1 cellular context compared by ENCODE assay signal in the genomic region with DNA sequence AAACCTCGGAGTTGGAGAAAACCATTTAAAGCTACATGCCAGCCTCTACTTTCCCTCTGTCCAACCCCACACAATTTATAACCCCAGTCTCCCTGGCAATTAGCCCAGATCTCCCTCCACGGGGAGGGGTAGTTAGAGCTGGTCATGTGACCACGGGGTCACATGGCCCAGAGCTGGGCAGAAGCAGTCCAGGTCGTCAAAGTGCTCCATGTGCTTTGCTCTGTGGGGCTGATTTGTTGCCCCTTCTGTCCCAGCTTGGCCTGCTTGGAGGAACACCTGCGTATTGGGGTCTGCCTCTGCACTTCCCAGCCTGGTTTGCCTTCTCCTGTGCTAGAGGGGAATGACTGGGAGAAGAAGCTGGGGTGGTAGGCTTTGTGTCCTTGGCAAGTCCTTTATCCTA.
TF ChIP-seq lines count a peak whose summit lies in the region.

No MANE protein-coding gene starts in this region.

TF ChIP-seq in IMR-90, 13 proteins besides CTCF, POLR2A, EP300 and RAD21 (continued from another document):
- TF ChIP-seq, protein P1, sequence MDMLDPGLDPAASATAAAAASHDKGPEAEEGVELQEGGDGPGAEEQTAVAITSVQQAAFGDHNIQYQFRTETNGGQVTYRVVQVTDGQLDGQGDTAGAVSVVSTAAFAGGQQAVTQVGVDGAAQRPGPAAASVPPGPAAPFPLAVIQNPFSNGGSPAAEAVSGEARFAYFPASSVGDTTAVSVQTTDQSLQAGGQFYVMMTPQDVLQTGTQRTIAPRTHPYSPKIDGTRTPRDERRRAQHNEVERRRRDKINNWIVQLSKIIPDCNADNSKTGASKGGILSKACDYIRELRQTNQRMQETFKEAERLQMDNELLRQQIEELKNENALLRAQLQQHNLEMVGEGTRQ (IDR thresholded peaks at IDR 0.05; ENCODE audit: low read depth, low read length) = peak; percentile 72
- no peak for TF ChIP-seq CHD1 (IDR thresholded peaks at IDR 0.05; ENCODE audit: low read depth, low read length)
